Comparison of ENCODE assay signal across 8 cellular contexts in the genomic region with DNA sequence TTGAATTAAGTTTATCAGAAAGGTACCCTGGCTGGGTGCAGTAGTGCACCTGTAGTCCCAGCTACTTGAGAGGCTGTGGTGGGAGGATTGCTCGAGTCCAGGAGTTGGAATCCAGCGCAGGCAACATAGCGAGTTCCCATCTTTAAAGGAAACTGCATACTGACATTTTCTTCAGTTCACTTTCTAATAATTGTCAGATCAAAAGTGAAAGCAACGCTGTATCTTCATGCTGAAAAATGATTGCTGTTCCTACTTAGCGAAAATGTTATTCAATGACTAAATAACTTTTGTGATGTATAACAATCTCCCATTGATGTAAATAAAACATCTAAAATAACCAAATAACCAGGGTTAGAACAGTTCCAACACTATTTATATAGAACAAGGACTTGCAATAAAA. TPM values are rescaled to one million over a fixed set of nuclear protein-coding genes. Genes with fewer than 3 reads are reported as not detected.
DNase-seq lines count a peak whose midpoint lies in the region; ATAC-seq, FAIRE-seq and TF ChIP-seq lines count a peak whose summit lies in the region.

No MANE protein-coding gene starts in this region.

- no peaks in the 10 kb centered on the region for H3K4me1 ChIP-seq in small intestine (ENCODE audit: control insufficient read depth in 2 of 2, insufficient read depth in 1 of 2, low read depth in 1 of 2, low read length in 1 of 2)

- no peaks in the 10 kb centered on the region for H3K27me3 ChIP-seq in small intestine (ENCODE audit: control insufficient read depth in 2 of 2, insufficient read depth in 2 of 2, low read length in 2 of 2)

- H3K27me3 Mint-ChIP-seq in T-helper 1 cell treated with Interleukin-12 subunit alpha and Interleukin-12 subunit beta and Interleukin-4 antibody, amounts not matched to agents 30 μg/mL and 1 μg/mL, for 36 hours (ENCODE audit: low read depth) = no peaks in the 10 kb centered on the region

- TF ChIP-seq CTCF in foreskin fibroblast (IDR thresholded peaks at IDR 0.05; ENCODE audit: low read depth, low read length) = no peak

- ATAC-seq in GM21360 (IDR thresholded peaks at IDR 0.05; ENCODE audit: unreplicated experiment) (no peak), GM19351 (IDR thresholded peaks at IDR 0.05; ENCODE audit: unreplicated experiment) (no peak)

- H3K4me3 ChIP-seq in foreskin fibroblast (ENCODE audit: low read depth in 1 of 2, low read length in 2 of 2) (peak overlapping the region; percentile 66 to 79), small intestine (ENCODE audit: low read depth in 1 of 2, low read length in 2 of 2) (peak overlapping the region in 1 of 2 donors; percentile 44)

- peak overlapping the region; percentile 82 for H3K27ac Mint-ChIP-seq in T-helper 1 cell treated with Interleukin-12 subunit alpha and Interleukin-12 subunit beta and Interleukin-4 antibody, amounts not matched to agents 30 μg/mL and 1 μg/mL, for 36 hours

- 3 to 5% (median 5%) methylated on average over 5 of the region's 5 CpGs for WGBS in small intestine, 3 donors

- H3K4me3 Mint-ChIP-seq in T-helper 1 cell treated with Interleukin-12 subunit alpha and Interleukin-12 subunit beta and Interleukin-4 antibody, amounts not matched to agents 30 μg/mL and 1 μg/mL, for 36 hours = peak overlapping the region; percentile 92

- peak; percentile 58 for FAIRE-seq in GM19239 (lab: Jason Lieb, UNC)
- FAIRE-seq in small intestine (lab: Jason Lieb, UNC) = no peak

- no peaks in the 10 kb centered on the region for H3K36me3 ChIP-seq in small intestine (ENCODE audit: control insufficient read depth in 2 of 2, insufficient read depth in 2 of 2, low read length in 2 of 2)

- peaks cover 12% of the 10 kb centered on the region for H3K36me3 Mint-ChIP-seq in T-helper 1 cell treated with Interleukin-12 subunit alpha and Interleukin-12 subunit beta and Interleukin-4 antibody, amounts not matched to agents 30 μg/mL and 1 μg/mL, for 36 hours (ENCODE audit: low read depth)

- DNase-seq in GM19239 (ENCODE audit: insufficient read length, low spot score) (no peak), foreskin fibroblast (no peak), small intestine (peak; percentile 31), SKM-1 treated with dmso at 0.1 percent for 144 hours (lab: John Stamatoyannopoulos, UW; ENCODE audit: unreplicated experiment) (no peak), globus pallidus (ENCODE audit: low spot score) (no peak)

- H3K9me3 Mint-ChIP-seq in T-helper 1 cell treated with Interleukin-12 subunit alpha and Interleukin-12 subunit beta and Interleukin-4 antibody, amounts not matched to agents 30 μg/mL and 1 μg/mL, for 36 hours = no peaks in the 10 kb centered on the region

- H3K27ac ChIP-seq in small intestine (ENCODE audit: low read depth in 1 of 2, low read length in 1 of 2) = no peak overlapping the region

- H3K4me1 Mint-ChIP-seq in T-helper 1 cell treated with Interleukin-12 subunit alpha and Interleukin-12 subunit beta and Interleukin-4 antibody, amounts not matched to agents 30 μg/mL and 1 μg/mL, for 36 hours (ENCODE audit: low read depth) = peaks cover 35% of the 10 kb centered on the region

- no peaks in the 10 kb centered on the region for H3K9me3 ChIP-seq in small intestine (ENCODE audit: control insufficient read depth, low read depth)

RNA-seq across cellular contexts. Expression of gene LATS1, which starts 1.7 kb away (rescaled TPM):
- 1 to 10 TPM; 4.1 to 8.1 (median 6.5) TPM for polyA plus RNA-seq in small intestine

RNA-seq across cellular contexts. Expression of gene NUP43, which starts 30.1 kb away (rescaled TPM):
- polyA plus RNA-seq in small intestine = 10 to 100 TPM in 1 of 3 donors, 1 to 10 TPM in 2; 2.7 to 12.9 (median 2.9) TPM

RNA-seq across cellular contexts. Expression of gene PCMT1, which starts 33.4 kb away (rescaled TPM):
- 10 to 100 TPM; 38.9 to 70.0 (median 40.0) TPM for polyA plus RNA-seq in small intestine
